In genomic region chr20:44521484-44522481, GRCh38 we compare ENCODE assay signal across 8 cellular contexts. TPM values are rescaled to one million over a fixed set of nuclear protein-coding genes. Genes with fewer than 3 reads are reported as not detected.
DNase-seq lines count a peak whose midpoint lies in the region; ATAC-seq, FAIRE-seq and TF ChIP-seq lines count a peak whose summit lies in the region.

Gene SERINC3, minus strand, starts transcription at chr20:44522070. Its CDS starts 119 bp downstream, at chr20:44521951.

- H3K9me3 Mint-ChIP-seq in activated naive CD8-positive, alpha-beta T cell treated with anti-CD3 and anti-CD28 coated beads, Interleukin-2, amount 50 U/mL, for 24 hours: no peaks in the 10 kb centered on the region

- H3K27me3 Mint-ChIP-seq in activated naive CD8-positive, alpha-beta T cell treated with anti-CD3 and anti-CD28 coated beads, Interleukin-2, amount 50 U/mL, for 24 hours: no peaks in the 10 kb centered on the region

- TF ChIP-seq CTCF in GM12873 (IDR thresholded peaks at IDR 0.05; ENCODE audit: insufficient read depth, low read depth, low read length, missing control alignments): peak; percentile 25
- TF ChIP-seq CTCF in pancreas (IDR thresholded peaks at IDR 0.05): no peak
- TF ChIP-seq CTCF in tibial artery (IDR thresholded peaks at IDR 0.05): no peak

- H3K4me3 Mint-ChIP-seq in activated naive CD8-positive, alpha-beta T cell treated with anti-CD3 and anti-CD28 coated beads, Interleukin-2, amount 50 U/mL, for 24 hours: peak within 1 kb of the TSS; percentile 83

- H3K36me3 Mint-ChIP-seq in activated naive CD8-positive, alpha-beta T cell treated with anti-CD3 and anti-CD28 coated beads, Interleukin-2, amount 50 U/mL, for 24 hours (ENCODE audit: low read depth): no peaks in the 10 kb centered on the region

- intact Hi-C loops in Right ventricle myocardium inferior (cut with DNase I) (no loop called here), pancreas (cut with DNase I) (no loop called here), tibial artery (cut with DNase I; ENCODE audit: low total_unique reads) (loop anchor here (10.0 kb wide), 1 partner anchor 307 kb away; the partner anchor contains the start of gene OSER1)

- peak; percentile 95 for ATAC-seq in HG02763 (IDR thresholded peaks at IDR 0.05; ENCODE audit: unreplicated experiment)
- ATAC-seq in activated naive CD8-positive, alpha-beta T cell treated with anti-CD3 and anti-CD28 coated beads, Interleukin-2, amount 50 U/mL, for 24 hours: peak; percentile 99
- peak; percentile 99 for ATAC-seq in Right ventricle myocardium inferior
- ATAC-seq in pancreas: peak; percentile 99 to 100 (median 100)

- H3K27me3 ChIP-seq in pancreas: no peaks in the 10 kb centered on the region
- H3K27me3 ChIP-seq in tibial artery: no peaks in the 10 kb centered on the region

- H3K27ac ChIP-seq in pancreas (peak within 1 kb of the TSS; percentile 94 to 98 (median 96)), tibial artery (peak within 1 kb of the TSS; percentile 95 to 98)

- H3K9me3 ChIP-seq in pancreas (no peaks in the 10 kb centered on the region), tibial artery (no peaks in the 10 kb centered on the region)

- FAIRE-seq in pancreas (lab: Jason Lieb, UNC): peak; percentile 82

- peak within 1 kb of the TSS; percentile 85 for H3K27ac Mint-ChIP-seq in activated naive CD8-positive, alpha-beta T cell treated with anti-CD3 and anti-CD28 coated beads, Interleukin-2, amount 50 U/mL, for 24 hours

- 0% methylated on average over 49 of the region's 49 CpGs for WGBS in pancreas, 2 donors

- H3K4me1 ChIP-seq in pancreas (peaks cover 20 to 24% (median 22%) of the 10 kb centered on the region in 3 donors), tibial artery (peaks cover 0 to 51% (median 29%) of the 10 kb centered on the region in 4 donors)

- peaks cover 49% of the 10 kb centered on the region for H3K4me1 Mint-ChIP-seq in activated naive CD8-positive, alpha-beta T cell treated with anti-CD3 and anti-CD28 coated beads, Interleukin-2, amount 50 U/mL, for 24 hours

- H3K36me3 ChIP-seq in pancreas (no peaks in the 10 kb centered on the region), tibial artery (no peaks in the 10 kb centered on the region)

- DNase-seq in NCI-H1417 treated with DMSO at 0.1 percent for 48 hours (lab: John Stamatoyannopoulos, UW): peak; percentile 54
- DNase-seq in SW480 (ENCODE audit: low spot score): peak; percentile 94
- DNase-seq in activated naive CD8-positive, alpha-beta T cell treated with anti-CD3 and anti-CD28 coated beads, Interleukin-2, amount 50 U/mL, for 24 hours: peak; percentile 97
- DNase-seq in Right ventricle myocardium inferior (ENCODE audit: missing footprints): peak; percentile 98
- peak; percentile 94 to 99 (median 96) for DNase-seq in pancreas
- DNase-seq in tibial artery: peak; percentile 96 to 99

- H3K4me3 ChIP-seq in pancreas: peak within 1 kb of the TSS; percentile 79 to 98 (median 84)
- H3K4me3 ChIP-seq in tibial artery: peak within 1 kb of the TSS; percentile 71 to 92

RNA-seq across cellular contexts. Expression of gene SERINC3, which starts in this region (rescaled TPM):
- total RNA-seq in Right ventricle myocardium inferior (82.4 TPM), pancreas (10 to 100 TPM; 29.4 to 52.1 (median 39.1) TPM)
- 10 to 100 TPM; 14.5 to 26.5 TPM for polyA plus RNA-seq in pancreas

Comparison
In these comparisons a context has a peak if more than half of its experiments do, and no peak if none do; other contexts are left out.
1. Peak in every context shown above with its lines: DNase-seq, ATAC-seq, H3K4me3 ChIP-seq and H3K27ac ChIP-seq.